ENCODE assay signal across 22 cellular contexts in the genomic region with DNA sequence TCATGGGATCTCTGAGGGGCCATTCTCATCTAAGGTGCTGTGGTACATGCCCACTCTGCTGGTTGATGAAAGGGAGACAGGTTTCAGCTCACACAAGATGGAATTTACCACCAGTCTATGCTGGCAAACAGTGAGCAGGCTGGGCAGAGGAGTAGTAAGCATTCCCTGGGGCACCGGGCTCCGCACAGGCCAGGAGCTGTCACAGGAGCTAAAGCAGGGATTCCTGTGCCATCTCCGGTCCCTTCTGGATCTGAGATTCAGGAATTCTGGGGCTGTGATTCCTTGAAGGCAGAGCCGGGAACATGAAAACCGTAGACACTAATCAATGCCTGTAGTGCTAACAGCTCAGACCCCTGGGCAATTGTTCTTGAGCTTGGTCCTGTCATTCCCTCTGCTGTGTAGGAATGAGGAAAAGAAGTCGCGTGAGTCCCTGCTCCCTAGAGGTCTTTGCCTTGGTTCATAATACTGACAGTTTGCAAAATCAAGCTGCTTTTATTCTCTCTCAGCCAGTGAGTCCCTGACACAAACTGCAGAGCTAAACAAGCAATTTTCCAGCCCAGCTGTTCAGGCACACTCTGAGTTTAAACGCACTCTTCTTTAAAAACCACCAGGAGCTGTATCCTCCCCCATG. TPM values are rescaled to one million over a fixed set of nuclear protein-coding genes. Genes with fewer than 3 reads are reported as not detected.
DNase-seq lines count a peak whose midpoint lies in the region; ATAC-seq, FAIRE-seq and TF ChIP-seq lines count a peak whose summit lies in the region.
"Had no signal": no experiment of that assay in that cellular context is flagged by ENCODE, and none has a peak within 500 bp of the region (broad histone marks: within the 10 kb centered on the region; RNA-seq: fewer than 3 reads in every experiment).

No MANE protein-coding gene starts in this region.

- H3K4me2 ChIP-seq in trophoblast cell (ENCODE audit: low read length), result no peak overlapping the region

- no peaks in the 10 kb centered on the region for H3K9me3 ChIP-seq in Caco-2
- H3K9me3 ChIP-seq in trophoblast cell (ENCODE audit: insufficient read depth, low read depth, low read length), result no peaks in the 10 kb centered on the region
- no peaks in the 10 kb centered on the region for H3K9me3 ChIP-seq in small intestine (ENCODE audit: control insufficient read depth, low read depth)
- H3K9me3 ChIP-seq: BE2C had no signal

- POLR2A ChIA-PET in Caco-2 (lab: Charles Lee), result no interaction called here
- POLR2A ChIA-PET in activated CD4-positive, alpha-beta memory T cell treated with anti-CD3 and anti-CD28 coated beads for 36 hours (lab: Charles Lee), result no interaction called here

- no peak overlapping the region for H2AFZ ChIP-seq in trophoblast cell (ENCODE audit: insufficient read depth, low read length, poor library complexity)

- H2BK5ac ChIP-seq in trophoblast cell (ENCODE audit: low read depth, low read length, poor library complexity), result no peak overlapping the region

- H3K9ac ChIP-seq in trophoblast cell (ENCODE audit: low read length), result no peak overlapping the region

- H3K4me3 ChIP-seq in Caco-2 (ENCODE audit: low read depth, low read length) (no peak overlapping the region), trophoblast cell (ENCODE audit: low read depth, low read length) (no peak overlapping the region), small intestine (ENCODE audit: low read depth in 1 of 2, low read length in 2 of 2) (no peak overlapping the region)
- H3K4me3 ChIP-seq: K562 had no signal

- H3K18ac ChIP-seq in trophoblast cell (ENCODE audit: low read length), result no peak overlapping the region

- H3K27me3 ChIP-seq in Caco-2 (replicated peaks; ENCODE audit: control insufficient read depth, insufficient read depth, low read length) (no peaks in the 10 kb centered on the region), trophoblast cell (ENCODE audit: insufficient read depth, low read length) (no peaks in the 10 kb centered on the region), small intestine (ENCODE audit: control insufficient read depth in 2 of 2, insufficient read depth in 2 of 2, low read length in 2 of 2) (no peaks in the 10 kb centered on the region)
- H3K27me3 ChIP-seq: BE2C had no signal

- DNase-seq in activated CD8-positive, alpha-beta memory T cell treated with anti-CD3 and anti-CD28 coated beads, Interleukin-2, amount 10 ng/mL, durations not matched to agents 7 days and 5 days, result no peak
- no peak for DNase-seq in activated CD8-positive, alpha-beta memory T cell treated with anti-CD3 and anti-CD28 coated beads, Interleukin-2, amount 50 U/mL, for 4 hours
- no peak for DNase-seq in Caco-2
- no peak for DNase-seq in trophoblast cell
- DNase-seq in NAMALWA (ENCODE audit: low spot score), result no peak
- no peak for DNase-seq in activated CD4-positive, alpha-beta memory T cell treated with anti-CD3 and anti-CD28 coated beads for 36 hours
- no peak for DNase-seq in small intestine
- DNase-seq: BE2C; Calu3; CD4-positive, CD25-positive, alpha-beta regulatory T cell; DMS79; H7; HFFc6; NCI-H1105 treated with DMSO at 0.1 percent for 48 hours; NCI-H187 treated with DMSO at 0.1 percent for 48 hours; NCI-H510A; NCI-H774 had no signal

- H2AK5ac ChIP-seq in trophoblast cell (ENCODE audit: low read length), result no peak overlapping the region

- peaks cover 38% of the 10 kb centered on the region for H3K4me1 Mint-ChIP-seq in activated CD8-positive, alpha-beta memory T cell treated with anti-CD3 and anti-CD28 coated beads, Interleukin-2, amount 10 ng/mL, durations not matched to agents 7 days and 5 days
- H3K4me1 Mint-ChIP-seq in Caco-2 (ENCODE audit: low read depth, unreplicated experiment) (peaks cover 38% of the 10 kb centered on the region), brain (peaks cover 54% of the 10 kb centered on the region)
- peaks cover 26% of the 10 kb centered on the region for H3K4me1 Mint-ChIP-seq in activated CD4-positive, alpha-beta memory T cell treated with anti-CD3 and anti-CD28 coated beads for 36 hours (ENCODE audit: low read depth)

- no peak overlapping the region for H3K4ac ChIP-seq in trophoblast cell (ENCODE audit: low read depth, low read length)

- H4K91ac ChIP-seq in trophoblast cell (ENCODE audit: low read depth, low read length), result no peak overlapping the region

- peaks cover 11% of the 10 kb centered on the region for H3K79me1 ChIP-seq in trophoblast cell (ENCODE audit: low read length)

- H3K79me2 ChIP-seq in trophoblast cell (ENCODE audit: control insufficient read depth, insufficient read depth, low read length, poor library complexity), result no peaks in the 10 kb centered on the region

- BruUV-seq in Caco-2 (replicated peaks; lab: Mats Ljungman, UMichigan), result no TSS peak

- no peaks in the 10 kb centered on the region for H3K36me3 ChIP-seq in Caco-2 (ENCODE audit: control insufficient read depth, insufficient read depth, low read length)
- no peaks in the 10 kb centered on the region for H3K36me3 ChIP-seq in trophoblast cell (ENCODE audit: control insufficient read depth in 1 of 2, insufficient read depth in 2 of 2, low read length in 2 of 2)
- H3K36me3 ChIP-seq in small intestine (ENCODE audit: control insufficient read depth in 2 of 2, insufficient read depth in 2 of 2, low read length in 2 of 2), result peaks cover 0 to under 1% of the 10 kb centered on the region in 2 donors
- H3K36me3 ChIP-seq: BE2C had no signal

- H2BK12ac ChIP-seq in trophoblast cell (ENCODE audit: low read length), result peak overlapping the region; percentile 40

- no peak for FAIRE-seq in small intestine (lab: Jason Lieb, UNC)
- FAIRE-seq: A204.1, K562, RCC 7860 had no signal

- H4K8ac ChIP-seq in trophoblast cell (ENCODE audit: low read depth, low read length), result no peak overlapping the region

- peak overlapping the region; percentile 36 for H2BK120ac ChIP-seq in trophoblast cell (ENCODE audit: insufficient read depth, low read length, poor library complexity)

- H3K23ac ChIP-seq in trophoblast cell (ENCODE audit: low read length), result no peak overlapping the region

- CTCF ChIA-PET in activated CD8-positive, alpha-beta memory T cell treated with anti-CD3 and anti-CD28 coated beads, Interleukin-2, amount 10 ng/mL, durations not matched to agents 7 days and 5 days (lab: Charles Lee), result interaction anchor here (1.3 to 5.4 kb wide), 5 partner anchors 9 to 239 kb away, joined by 3 to 121 read pairs (median 5); no protein-coding TSS in a partner anchor
- CTCF ChIA-PET in Caco-2 (lab: Charles Lee), result interaction anchor here (1.2 kb wide), 1 partner anchor 178 kb away, joined by 4 read pairs; no protein-coding TSS in a partner anchor
- CTCF ChIA-PET in activated CD4-positive, alpha-beta memory T cell treated with anti-CD3 and anti-CD28 coated beads for 36 hours (lab: Charles Lee), result interaction anchor here (0.6 to 6.9 kb wide), 6 partner anchors 137 to 242 kb away, joined by 3 to 149 read pairs (median 4); no protein-coding TSS in a partner anchor

- no peaks in the 10 kb centered on the region for H3K9me3 Mint-ChIP-seq in activated CD8-positive, alpha-beta memory T cell treated with anti-CD3 and anti-CD28 coated beads, Interleukin-2, amount 10 ng/mL, durations not matched to agents 7 days and 5 days (ENCODE audit: low read depth)
- no peaks in the 10 kb centered on the region for H3K9me3 Mint-ChIP-seq in Caco-2 (ENCODE audit: unreplicated experiment)
- H3K9me3 Mint-ChIP-seq in brain, result peaks cover 0 to 2% (median 0%) of the 10 kb centered on the region in 5 experiments
- H3K9me3 Mint-ChIP-seq in activated CD4-positive, alpha-beta memory T cell treated with anti-CD3 and anti-CD28 coated beads for 36 hours, result no peaks in the 10 kb centered on the region
- H3K9me3 Mint-ChIP-seq: CD4-positive, CD25-positive, alpha-beta regulatory T cell had no signal

- H3K14ac ChIP-seq in trophoblast cell (ENCODE audit: low read length), result no peak overlapping the region

- no peak for ATAC-seq in activated CD8-positive, alpha-beta memory T cell treated with anti-CD3 and anti-CD28 coated beads, Interleukin-2, amount 10 ng/mL, durations not matched to agents 7 days and 5 days
- ATAC-seq: K562, Right ventricle myocardium inferior had no signal

- H3K4me1 ChIP-seq in Caco-2 (peaks cover 33% of the 10 kb centered on the region), trophoblast cell (ENCODE audit: control insufficient read depth in 1 of 2, insufficient read depth in 2 of 2, low read length in 2 of 2) (peaks cover 33 to 39% of the 10 kb centered on the region in 2 experiments), small intestine (ENCODE audit: control insufficient read depth in 2 of 2, insufficient read depth in 1 of 2, low read depth in 1 of 2, low read length in 1 of 2) (no peaks in the 10 kb centered on the region)

- peaks cover 7% of the 10 kb centered on the region for H3K36me3 Mint-ChIP-seq in activated CD8-positive, alpha-beta memory T cell treated with anti-CD3 and anti-CD28 coated beads, Interleukin-2, amount 10 ng/mL, durations not matched to agents 7 days and 5 days
- H3K36me3 Mint-ChIP-seq in Caco-2 (ENCODE audit: insufficient read depth, unreplicated experiment), result peaks cover 8% of the 10 kb centered on the region
- peaks cover 3% of the 10 kb centered on the region for H3K36me3 Mint-ChIP-seq in brain
- H3K36me3 Mint-ChIP-seq in activated CD4-positive, alpha-beta memory T cell treated with anti-CD3 and anti-CD28 coated beads for 36 hours, result peaks cover 16% of the 10 kb centered on the region

- no peak overlapping the region for H4K12ac ChIP-seq in trophoblast cell (ENCODE audit: low read depth, low read length)

- no peaks in the 10 kb centered on the region for H3K27me3 Mint-ChIP-seq in activated CD8-positive, alpha-beta memory T cell treated with anti-CD3 and anti-CD28 coated beads, Interleukin-2, amount 10 ng/mL, durations not matched to agents 7 days and 5 days
- no peaks in the 10 kb centered on the region for H3K27me3 Mint-ChIP-seq in Caco-2 (ENCODE audit: insufficient read depth, unreplicated experiment)
- no peaks in the 10 kb centered on the region for H3K27me3 Mint-ChIP-seq in brain
- no peaks in the 10 kb centered on the region for H3K27me3 Mint-ChIP-seq in activated CD4-positive, alpha-beta memory T cell treated with anti-CD3 and anti-CD28 coated beads for 36 hours
- H3K27me3 Mint-ChIP-seq: CD4-positive, CD25-positive, alpha-beta regulatory T cell had no signal

- H3K27ac ChIP-seq in trophoblast cell (ENCODE audit: low read depth, low read length) (no peak overlapping the region), small intestine (ENCODE audit: low read depth in 1 of 2, low read length in 1 of 2) (no peak overlapping the region)

- H3K4me3 Mint-ChIP-seq in activated CD8-positive, alpha-beta memory T cell treated with anti-CD3 and anti-CD28 coated beads, Interleukin-2, amount 10 ng/mL, durations not matched to agents 7 days and 5 days, result no peak overlapping the region
- H3K4me3 Mint-ChIP-seq in Caco-2 (ENCODE audit: unreplicated experiment), result no peak overlapping the region
- H3K4me3 Mint-ChIP-seq in brain, result peak overlapping the region in 2 of 5 experiments; percentile 6 to 42
- no peak overlapping the region for H3K4me3 Mint-ChIP-seq in activated CD4-positive, alpha-beta memory T cell treated with anti-CD3 and anti-CD28 coated beads for 36 hours
- H3K4me3 Mint-ChIP-seq: CD4-positive, CD25-positive, alpha-beta regulatory T cell; HFFc6 had no signal

- TF ChIP-seq CTCF in Caco-2 (IDR thresholded peaks at IDR 0.05; ENCODE audit: insufficient read depth in 1 of 2, low read depth in 1 of 2, low read length in 1 of 2, severe bottlenecking in 1 of 2, unreplicated experiment in 1 of 2), result no peak
- TF ChIP-seq CTCF in brain (conservative IDR thresholded peaks at IDR 0.05), result no peak

- H3K27ac Mint-ChIP-seq in activated CD8-positive, alpha-beta memory T cell treated with anti-CD3 and anti-CD28 coated beads, Interleukin-2, amount 10 ng/mL, durations not matched to agents 7 days and 5 days, result peak overlapping the region; percentile 24
- H3K27ac Mint-ChIP-seq in Caco-2 (ENCODE audit: unreplicated experiment), result peak overlapping the region; percentile 9
- H3K27ac Mint-ChIP-seq in brain, result peak overlapping the region; percentile 32 to 93 (median 52)
- H3K27ac Mint-ChIP-seq in activated CD4-positive, alpha-beta memory T cell treated with anti-CD3 and anti-CD28 coated beads for 36 hours, result no peak overlapping the region
- H3K27ac Mint-ChIP-seq: HFFc6 had no signal

- no CpG with 5 or more reads among the region's 8 CpGs for WGBS in trophoblast cell (ENCODE audit: extremely low coverage, insufficient coverage, insufficient read length)
- 80 to 96% (median 93%) methylated on average over 8 of the region's 8 CpGs for WGBS in small intestine, 3 donors

- intact Hi-C loops in Caco-2 (cut with micrococcal nuclease; ENCODE audit: unreplicated experiment), result no loop called here
- intact Hi-C loops in activated CD4-positive, alpha-beta memory T cell treated with anti-CD3 and anti-CD28 coated beads for 36 hours (cut with micrococcal nuclease), result loop anchor here (5.0 kb wide), 1 partner anchor 54 kb away; no protein-coding TSS in a partner anchor

RNA-seq across cellular contexts. Expression of a gene that starts 52.5 kb away (rescaled TPM):
- total RNA-seq in activated CD8-positive, alpha-beta memory T cell treated with anti-CD3 and anti-CD28 coated beads, Interleukin-2, amount 10 ng/mL, durations not matched to agents 7 days and 5 days, result 10 to 100 TPM; 74.7 to 100.0 TPM
- total RNA-seq in Caco-2 (2022), result 56.5 and 58.9 TPM in 2 replicates
- polyA plus RNA-seq in brain (ENCODE audit: insufficient read depth, low read depth, low replicate concordance), result 2.1 TPM
- 16.1 and 17.2 TPM in 2 replicates for polyA plus RNA-seq in trophoblast cell (2013)
- total RNA-seq in activated CD4-positive, alpha-beta memory T cell treated with anti-CD3 and anti-CD28 coated beads for 36 hours, result 10 to 100 TPM; 88.0 to 90.8 TPM
- 1 to 10 TPM; 4.1 to 7.2 (median 6.0) TPM for polyA plus RNA-seq in small intestine
